1 cellular context compared by ENCODE assay signal in genomic region chr1:116176306-116176789, GRCh38.
TF ChIP-seq lines count a peak whose summit lies in the region.

No MANE protein-coding gene starts in this region.

TF ChIP-seq in HepG2, 621 proteins besides CTCF, POLR2A, EP300 and RAD21 (continued from another document and continues in another):
- TF ChIP-seq ARID4A (CRISPR knock-in tag; IDR thresholded peaks at IDR 0.05; ENCODE audit: borderline replicate concordance) (peak; percentile 38; the same call in 1 of the 2 replicates), ZBTB42 (CRISPR knock-in tag; IDR thresholded peaks at IDR 0.05) (peak; percentile 53; the same call in 1 of the 2 replicates), ETV5 (CRISPR knock-in tag; IDR thresholded peaks at IDR 0.05; ENCODE audit: borderline replicate concordance) (peak; percentile 74; the same call in 1 of the 2 replicates), NONO (IDR thresholded peaks at IDR 0.05) (no peak), NONO (CRISPR knock-in tag; conservative IDR thresholded peaks at IDR 0.05) (no peak), ATF5 (CRISPR knock-in tag; IDR thresholded peaks at IDR 0.05; ENCODE audit: low read depth) (no peak), ZNF616 (CRISPR knock-in tag; IDR thresholded peaks at IDR 0.05; ENCODE audit: low read depth) (no peak), THRA (CRISPR knock-in tag; IDR thresholded peaks at IDR 0.05; ENCODE audit: borderline replicate concordance) (peak; percentile 90; the same call in 1 of the 2 replicates), ZNF737 (CRISPR knock-in tag; IDR thresholded peaks at IDR 0.05; ENCODE audit: borderline replicate concordance) (no peak), FOXA3 (CRISPR knock-in tag; IDR thresholded peaks at IDR 0.05) (peak; percentile 36; the same call in 1 of the 2 replicates), ZNF564 (CRISPR knock-in tag; IDR thresholded peaks at IDR 0.05) (no peak), ZNF256 (CRISPR knock-in tag; conservative IDR thresholded peaks at IDR 0.05) (no peak), ZMYM3 (CRISPR knock-in tag; IDR thresholded peaks at IDR 0.05) (peak; percentile 50; the same call in 1 of the 2 replicates), PRDM15 (CRISPR knock-in tag; IDR thresholded peaks at IDR 0.05) (peak; percentile 49; the same call in 1 of the 2 replicates), ZNF569 (CRISPR knock-in tag; IDR thresholded peaks at IDR 0.05; ENCODE audit: borderline replicate concordance) (no peak), TEAD3 (CRISPR knock-in tag; optimal IDR thresholded peaks at IDR 0.05; ENCODE audit: borderline replicate concordance) (peak; percentile 49), HHEX (CRISPR knock-in tag; IDR thresholded peaks at IDR 0.05) (no peak), FOXJ3 (CRISPR knock-in tag; IDR thresholded peaks at IDR 0.05; ENCODE audit: borderline replicate concordance) (peak; percentile 23; the same call in 1 of the 2 replicates), POGZ (CRISPR knock-in tag; IDR thresholded peaks at IDR 0.05) (peak; percentile 82), NR2F6 (IDR thresholded peaks at IDR 0.05) (peak; percentile 79), NR2F6 (CRISPR knock-in tag; IDR thresholded peaks at IDR 0.05) (peak; percentile 90), ZSCAN20 (CRISPR knock-in tag; IDR thresholded peaks at IDR 0.05; ENCODE audit: borderline replicate concordance) (no peak), ZMYM4 (CRISPR knock-in tag; IDR thresholded peaks at IDR 0.05) (peak; percentile 70), ZNF367 (CRISPR knock-in tag; IDR thresholded peaks at IDR 0.05; ENCODE audit: borderline replicate concordance) (no peak), CENPX (CRISPR knock-in tag; IDR thresholded peaks at IDR 0.05) (no peak), GFI1 (CRISPR knock-in tag; IDR thresholded peaks at IDR 0.05; ENCODE audit: borderline replicate concordance) (peak; percentile 62), ZNF577 (CRISPR knock-in tag; IDR thresholded peaks at IDR 0.05; ENCODE audit: borderline replicate concordance, low read depth) (no peak), PAXIP1 (CRISPR knock-in tag; conservative IDR thresholded peaks at IDR 0.05) (peak; percentile 91), FOXP4 (CRISPR knock-in tag; IDR thresholded peaks at IDR 0.05) (peak; percentile 84), SAP130 (CRISPR knock-in tag; IDR thresholded peaks at IDR 0.05; ENCODE audit: low read depth) (peak; percentile 63), GATA4 (IDR thresholded peaks at IDR 0.05; ENCODE audit: borderline replicate concordance, low read depth) (peak; percentile 38; the same call in 1 of the 2 replicates), KDM1A (CRISPR knock-in tag; IDR thresholded peaks at IDR 0.05) (no peak), MIER2 (CRISPR knock-in tag; IDR thresholded peaks at IDR 0.05) (no peak), HOXA3 (CRISPR knock-in tag; IDR thresholded peaks at IDR 0.05) (peak; percentile 26; the same call in 1 of the 2 replicates), GTF3A (CRISPR knock-in tag; conservative IDR thresholded peaks at IDR 0.05) (no peak), SRSF9 (IDR thresholded peaks at IDR 0.05; ENCODE audit: borderline replicate concordance, insufficient read depth, low read depth, low read length, poor library complexity, severe bottlenecking) (no peak), WIZ (CRISPR knock-in tag; IDR thresholded peaks at IDR 0.05) (no peak)
- TF ChIP-seq, protein P1, sequence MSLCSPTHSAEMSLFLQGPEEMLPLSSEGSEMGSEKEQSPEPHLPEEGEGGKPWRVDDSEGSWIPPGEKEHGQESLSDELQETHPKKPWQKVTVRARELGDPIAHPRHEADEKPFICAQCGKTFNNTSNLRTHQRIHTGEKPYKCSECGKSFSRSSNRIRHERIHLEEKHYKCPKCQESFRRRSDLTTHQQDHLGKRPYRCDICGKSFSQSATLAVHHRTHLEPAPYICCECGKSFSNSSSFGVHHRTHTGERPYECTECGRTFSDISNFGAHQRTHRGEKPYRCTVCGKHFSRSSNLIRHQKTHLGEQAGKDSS (CRISPR knock-in tag; IDR thresholded peaks at IDR 0.05; ENCODE audit: borderline replicate concordance, low read depth), result 0 out of 2 replicates have a peak, but pooled peaks have one; percentile 37
- TF ChIP-seq, protein P2, sequence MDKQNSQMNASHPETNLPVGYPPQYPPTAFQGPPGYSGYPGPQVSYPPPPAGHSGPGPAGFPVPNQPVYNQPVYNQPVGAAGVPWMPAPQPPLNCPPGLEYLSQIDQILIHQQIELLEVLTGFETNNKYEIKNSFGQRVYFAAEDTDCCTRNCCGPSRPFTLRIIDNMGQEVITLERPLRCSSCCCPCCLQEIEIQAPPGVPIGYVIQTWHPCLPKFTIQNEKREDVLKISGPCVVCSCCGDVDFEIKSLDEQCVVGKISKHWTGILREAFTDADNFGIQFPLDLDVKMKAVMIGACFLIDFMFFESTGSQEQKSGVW (CRISPR knock-in tag; IDR thresholded peaks at IDR 0.05; ENCODE audit: borderline replicate concordance), result no peak
